In the genomic region with DNA sequence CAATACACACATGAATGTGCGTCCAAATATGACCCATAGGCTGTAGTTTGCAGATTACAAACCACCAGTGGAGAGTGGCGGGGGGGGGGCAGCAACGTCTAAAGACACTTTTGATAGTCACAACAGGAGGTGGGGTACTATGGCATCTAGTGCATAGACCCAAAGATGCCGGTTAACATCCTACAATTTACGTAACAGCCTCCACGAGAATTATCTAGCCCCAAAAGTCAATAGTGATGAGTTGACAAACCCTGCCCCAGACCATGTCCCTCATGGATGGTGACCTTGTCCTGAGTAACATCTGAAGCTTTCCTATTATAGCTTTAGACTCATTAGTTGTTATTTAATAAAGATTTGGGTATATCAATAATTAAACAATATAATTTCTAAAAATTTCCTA, we compare ENCODE assay signal across 1 cellular context.
A peak's percentile ranks its signal among the peaks of the same experiment; 100 is the strongest.
TF ChIP-seq lines count a peak whose summit lies in the region.

No MANE protein-coding gene starts in this region.

TF ChIP-seq in K562, 482 proteins besides CTCF, POLR2A, EP300 and RAD21 (continued from another document):
- TF ChIP-seq, protein P1, sequence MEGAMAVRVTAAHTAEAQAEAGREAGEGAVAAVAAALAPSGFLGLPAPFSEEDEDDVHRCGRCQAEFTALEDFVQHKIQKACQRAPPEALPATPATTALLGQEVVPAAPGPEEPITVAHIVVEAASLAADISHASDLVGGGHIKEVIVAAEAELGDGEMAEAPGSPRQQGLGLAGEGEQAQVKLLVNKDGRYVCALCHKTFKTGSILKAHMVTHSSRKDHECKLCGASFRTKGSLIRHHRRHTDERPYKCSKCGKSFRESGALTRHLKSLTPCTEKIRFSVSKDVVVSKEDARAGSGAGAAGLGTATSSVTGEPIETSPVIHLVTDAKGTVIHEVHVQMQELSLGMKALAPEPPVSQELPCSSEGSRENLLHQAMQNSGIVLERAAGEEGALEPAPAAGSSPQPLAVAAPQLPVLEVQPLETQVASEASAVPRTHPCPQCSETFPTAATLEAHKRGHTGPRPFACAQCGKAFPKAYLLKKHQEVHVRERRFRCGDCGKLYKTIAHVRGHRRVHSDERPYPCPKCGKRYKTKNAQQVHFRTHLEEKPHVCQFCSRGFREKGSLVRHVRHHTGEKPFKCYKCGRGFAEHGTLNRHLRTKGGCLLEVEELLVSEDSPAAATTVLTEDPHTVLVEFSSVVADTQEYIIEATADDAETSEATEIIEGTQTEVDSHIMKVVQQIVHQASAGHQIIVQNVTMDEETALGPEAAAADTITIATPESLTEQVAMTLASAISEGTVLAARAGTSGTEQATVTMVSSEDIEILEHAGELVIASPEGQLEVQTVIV (CRISPR knock-in tag; IDR thresholded peaks at IDR 0.05; ENCODE audit: borderline replicate concordance): no peak
- TF ChIP-seq ZNF316 (IDR thresholded peaks at IDR 0.05): peak; percentile 66
- no peak for TF ChIP-seq RBM25 (IDR thresholded peaks at IDR 0.05; ENCODE audit: low read depth, low read length, severe bottlenecking)
- TF ChIP-seq KLF1 (tag; IDR thresholded peaks at IDR 0.05): no peak
- peak; percentile 59 for TF ChIP-seq C11orf30 (IDR thresholded peaks at IDR 0.05; ENCODE audit: low read depth)
- no peak for TF ChIP-seq NFRKB (IDR thresholded peaks at IDR 0.05; ENCODE audit: low read depth)
- no peak for TF ChIP-seq ZNF740 (CRISPR knock-in tag; IDR thresholded peaks at IDR 0.05)
- no peak for TF ChIP-seq ZNF740 (tag; IDR thresholded peaks at IDR 0.05)
- no peak for TF ChIP-seq SMARCE1 (IDR thresholded peaks at IDR 0.05)
- TF ChIP-seq TFAP4 (CRISPR knock-in tag; IDR thresholded peaks at IDR 0.05; ENCODE audit: borderline replicate concordance): no peak
